In the genomic region with DNA sequence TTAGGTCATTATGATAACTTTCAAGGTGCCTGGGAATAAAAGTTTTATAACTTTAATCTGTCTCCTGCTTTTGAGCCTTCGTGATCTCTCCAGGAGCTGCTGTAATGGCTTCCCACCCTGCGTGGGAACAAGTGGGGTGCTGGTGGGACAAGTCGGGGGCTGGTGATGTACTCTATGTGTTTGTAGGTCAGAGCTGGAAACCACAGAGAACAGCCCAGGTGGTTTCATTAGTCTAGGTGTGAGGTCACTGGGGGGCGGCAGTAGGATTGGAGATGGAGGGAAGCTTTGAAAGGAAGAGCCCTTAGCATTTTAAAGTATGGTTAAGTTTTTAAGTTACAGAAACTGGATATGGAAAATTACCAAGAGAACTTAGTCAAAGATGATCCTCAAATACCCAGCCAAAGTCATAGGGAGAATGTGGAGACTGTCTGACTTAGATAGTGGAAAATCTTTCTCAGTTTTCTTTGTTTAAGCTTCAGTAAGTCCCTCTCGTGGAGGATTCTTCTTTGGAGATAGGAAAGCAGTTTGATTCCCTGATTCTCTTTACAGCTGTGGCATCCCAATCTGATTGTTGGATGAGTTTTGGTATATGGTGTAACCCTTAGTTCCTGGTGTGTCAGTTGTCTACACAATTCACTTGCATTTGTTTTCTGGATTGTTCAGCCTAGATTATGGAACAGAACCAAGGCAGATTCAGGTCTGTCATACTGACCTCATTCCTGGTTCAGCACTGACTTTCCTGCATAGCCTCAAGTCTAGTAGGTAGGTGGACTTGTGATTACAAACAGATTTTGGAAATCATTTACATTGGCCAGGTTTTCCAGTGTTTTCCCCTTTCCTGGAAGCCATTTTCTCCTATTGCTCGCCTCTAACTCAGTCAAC, we compare ENCODE assay signal across 9 cellular contexts.
DNase-seq lines count a peak whose midpoint lies in the region; ATAC-seq and TF ChIP-seq lines count a peak whose summit lies in the region.
"Had no signal": no experiment of that assay in that cellular context is flagged by ENCODE, and none has a peak within 500 bp of the region (broad histone marks: within the 10 kb centered on the region; RNA-seq: fewer than 3 reads in every experiment).

No MANE protein-coding gene starts in this region.

- intact Hi-C loops in activated CD4-positive, alpha-beta T cell treated with anti-CD3 and anti-CD28 coated beads, Interleukin-2, amount 10 ng/mL, durations not matched to agents 24 days and 14 days (cut with micrococcal nuclease): no loop called here
- intact Hi-C loops in transverse colon (cut with DNase I; ENCODE audit: low total_unique reads): no loop called here

- H2AFZ ChIP-seq in hepatocyte: no peak overlapping the region

- H3K27me3 ChIP-seq in hepatocyte (no peaks in the 10 kb centered on the region), transverse colon (no peaks in the 10 kb centered on the region), foreskin keratinocyte (no peaks in the 10 kb centered on the region)

- in situ Hi-C loops in transverse colon (cut with MboI; ENCODE audit: low pct_ligation_motif_present in 1 of 4, low pct_unique_long_range_greater_than_20kb in 1 of 4, low sequenced_read_pairs in 3 of 4): no loop called here

- H3K27ac Mint-ChIP-seq in activated CD4-positive, alpha-beta T cell treated with anti-CD3 and anti-CD28 coated beads, Interleukin-2, amount 10 ng/mL, durations not matched to agents 24 days and 14 days: peak overlapping the region; percentile 41
- H3K27ac Mint-ChIP-seq: memory B cell had no signal

- no peaks in the 10 kb centered on the region for H4K20me1 ChIP-seq in hepatocyte (ENCODE audit: insufficient read depth, poor library complexity, severe bottlenecking)

- H3K79me2 ChIP-seq in hepatocyte: peaks cover 87% of the 10 kb centered on the region

- TF ChIP-seq POLR2A in transverse colon (IDR thresholded peaks at IDR 0.05): no peak

- H3K4me1 Mint-ChIP-seq in activated CD4-positive, alpha-beta T cell treated with anti-CD3 and anti-CD28 coated beads, Interleukin-2, amount 10 ng/mL, durations not matched to agents 24 days and 14 days: peaks cover 24% of the 10 kb centered on the region

- H3K4me2 ChIP-seq in hepatocyte: no peak overlapping the region

- H3K9me3 ChIP-seq in hepatocyte (ENCODE audit: low read depth) (no peaks in the 10 kb centered on the region), transverse colon (no peaks in the 10 kb centered on the region)

- no peaks in the 10 kb centered on the region for H3K9me3 Mint-ChIP-seq in activated CD4-positive, alpha-beta T cell treated with anti-CD3 and anti-CD28 coated beads, Interleukin-2, amount 10 ng/mL, durations not matched to agents 24 days and 14 days
- H3K9me3 Mint-ChIP-seq: memory B cell had no signal

- H3K36me3 ChIP-seq in hepatocyte (replicated peaks; ENCODE audit: insufficient read depth, low read depth): no peaks in the 10 kb centered on the region
- H3K36me3 ChIP-seq in transverse colon: no peaks in the 10 kb centered on the region

- H3K4me1 ChIP-seq in hepatocyte (ENCODE audit: insufficient read depth) (peaks cover 35% of the 10 kb centered on the region), transverse colon (peaks cover 24 to 50% (median 30%) of the 10 kb centered on the region in 4 donors), foreskin keratinocyte (peaks cover 43% of the 10 kb centered on the region)

- peaks cover 4% of the 10 kb centered on the region for H3K36me3 Mint-ChIP-seq in activated CD4-positive, alpha-beta T cell treated with anti-CD3 and anti-CD28 coated beads, Interleukin-2, amount 10 ng/mL, durations not matched to agents 24 days and 14 days (ENCODE audit: low read depth)
- H3K36me3 Mint-ChIP-seq: memory B cell had no signal

- WGBS in hepatocyte (ENCODE audit: low lambda C conversion rate, missing lambda C conversion rate): 89% methylated on average over 6 of the region's 6 CpGs
- 80 to 81% methylated on average over 3 to 6 of the region's 6 CpGs for WGBS in transverse colon (ENCODE audit: low coverage in 1 of 2), 2 donors

- H3K27ac ChIP-seq in hepatocyte (peak overlapping the region; percentile 93), transverse colon (peak overlapping the region; percentile 82 to 88 (median 84)), foreskin keratinocyte (no peak overlapping the region)

- H3K4me3 ChIP-seq in hepatocyte: no peak overlapping the region
- H3K4me3 ChIP-seq in transverse colon: no peak overlapping the region

- ATAC-seq in HG03439 (IDR thresholded peaks at IDR 0.05; ENCODE audit: unreplicated experiment): peak; percentile 82
- no peak for ATAC-seq in foreskin keratinocyte

- TF ChIP-seq CTCF in hepatocyte (IDR thresholded peaks at IDR 0.05; ENCODE audit: poor library complexity): no peak
- no peak for TF ChIP-seq CTCF in transverse colon (IDR thresholded peaks at IDR 0.05)
- TF ChIP-seq CTCF in foreskin keratinocyte (conservative IDR thresholded peaks at IDR 0.05): no peak

- H3K9me2 ChIP-seq in hepatocyte (replicated peaks; ENCODE audit: insufficient read depth): no peaks in the 10 kb centered on the region

- no peaks in the 10 kb centered on the region for H3K27me3 Mint-ChIP-seq in activated CD4-positive, alpha-beta T cell treated with anti-CD3 and anti-CD28 coated beads, Interleukin-2, amount 10 ng/mL, durations not matched to agents 24 days and 14 days

- no peak overlapping the region for H3K4me3 Mint-ChIP-seq in activated CD4-positive, alpha-beta T cell treated with anti-CD3 and anti-CD28 coated beads, Interleukin-2, amount 10 ng/mL, durations not matched to agents 24 days and 14 days
- H3K4me3 Mint-ChIP-seq: memory B cell had no signal

- no peak for DNase-seq in activated CD4-positive, alpha-beta T cell treated with anti-CD3 and anti-CD28 coated beads, Interleukin-2, amount 10 ng/mL, durations not matched to agents 24 days and 14 days
- no peak for DNase-seq in activated CD4-positive, alpha-beta T cell treated with anti-CD3 and anti-CD28 coated beads for 48 hours
- DNase-seq in hepatocyte (ENCODE audit: low spot score): no peak
- peak; percentile 56 for DNase-seq in transverse colon
- DNase-seq in activated CD8-positive, alpha-beta memory T cell treated with anti-CD3 and anti-CD28 coated beads, Interleukin-2, amount 50 U/mL, for 4 hours: no peak
- no peak for DNase-seq in foreskin keratinocyte
- no peak for DNase-seq in NCI-H2227 treated with DMSO at 0.1 percent for 48 hours (lab: John Stamatoyannopoulos, UW)

- TF ChIP-seq EP300 in transverse colon (IDR thresholded peaks at IDR 0.05; ENCODE audit: low read depth): no peak
